Comparison of ENCODE assay signal across 9 cellular contexts in the genomic region with DNA sequence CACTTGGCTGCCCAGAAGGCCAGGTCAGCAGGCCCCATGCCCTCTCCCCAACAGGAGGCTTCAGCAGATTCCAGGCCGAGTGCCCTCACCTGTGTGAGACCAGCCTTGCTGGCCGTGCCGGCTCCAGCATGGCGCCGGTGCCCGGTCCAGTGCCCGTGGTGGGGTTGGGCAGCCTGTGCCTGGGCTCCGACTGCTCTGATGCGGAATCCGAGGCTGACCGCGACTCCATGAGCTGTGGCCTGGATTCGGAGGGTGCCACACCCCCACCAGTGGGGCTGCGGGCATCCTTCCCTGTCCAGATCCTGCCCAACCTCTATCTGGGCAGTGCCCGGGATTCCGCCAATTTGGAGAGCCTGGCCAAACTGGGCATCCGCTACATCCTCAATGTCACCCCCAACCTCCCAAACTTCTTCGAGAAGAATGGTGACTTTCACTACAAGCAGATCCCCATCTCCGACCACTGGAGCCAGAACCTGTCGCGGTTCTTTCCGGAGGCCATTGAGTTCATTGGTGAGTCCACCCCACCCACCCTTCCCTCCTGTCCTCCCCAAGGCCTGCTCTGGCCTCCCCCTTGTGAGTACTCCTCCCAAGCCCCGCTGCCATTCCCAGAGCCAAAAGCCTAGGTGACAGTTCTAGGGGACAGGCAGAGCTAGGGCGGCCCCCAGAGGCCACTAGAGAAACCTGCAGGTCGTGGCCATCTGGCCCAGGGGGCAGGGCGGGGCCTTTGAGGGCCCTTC. TPM values are rescaled to one million over a fixed set of nuclear protein-coding genes. Genes with fewer than 3 reads are reported as not detected.
DNase-seq lines count a peak whose midpoint lies in the region; ATAC-seq and TF ChIP-seq lines count a peak whose summit lies in the region.
"Had no signal": no experiment of that assay in that cellular context is flagged by ENCODE, and none has a peak within 500 bp of the region (broad histone marks: within the 10 kb centered on the region; RNA-seq: fewer than 3 reads in every experiment).

No MANE protein-coding gene starts in this region.

- no peak overlapping the region for H3K4me3 ChIP-seq in GM06990 (replicated peaks; ENCODE audit: low read depth, low read length)
- no peak overlapping the region for H3K4me3 ChIP-seq in ovary
- H3K4me3 ChIP-seq: SJSA1 had no signal

- H3K36me3 ChIP-seq in GM06990 (ENCODE audit: control insufficient read depth, insufficient read depth, low read length) = no peaks in the 10 kb centered on the region
- no peaks in the 10 kb centered on the region for H3K36me3 ChIP-seq in ovary
- H3K36me3 ChIP-seq: SJSA1 had no signal

- no peaks in the 10 kb centered on the region; the same call in 1 of the 2 replicates for H3K27me3 ChIP-seq in GM06990 (replicated peaks; ENCODE audit: control insufficient read depth, insufficient read depth, low read length)
- no peaks in the 10 kb centered on the region for H3K27me3 ChIP-seq in ovary

- H3K9me3 ChIP-seq in ovary = peaks cover 0 to 7% of the 10 kb centered on the region in 2 donors
- H3K9me3 ChIP-seq: SJSA1 had no signal

- no peaks in the 10 kb centered on the region for H3K4me1 ChIP-seq in ovary (ENCODE audit: insufficient read depth)
- H3K4me1 ChIP-seq: SJSA1 had no signal

- TF ChIP-seq CTCF in GM06990 (IDR thresholded peaks at IDR 0.05; ENCODE audit: insufficient read depth, low read length, poor library complexity, severe bottlenecking) (peak; percentile 69), ovary (IDR thresholded peaks at IDR 0.05) (no peak)

- no peak for TF ChIP-seq POLR2A in ovary (IDR thresholded peaks at IDR 0.05)

- no peak for DNase-seq in GM06990 (ENCODE audit: extremely low read depth, insufficient read length)
- peak; percentile 22 for DNase-seq in LHCN-M2 (ENCODE audit: low read depth)
- peak; percentile 8 for DNase-seq in SKM-1 (lab: John Stamatoyannopoulos, UW; ENCODE audit: unreplicated experiment)
- DNase-seq in ecto neural progenitor cell (ENCODE audit: low spot score) = peak; percentile 74
- peak; percentile 7 to 31 (median 11) for DNase-seq in ovary
- no peak for DNase-seq in substantia nigra (lab: John Stamatoyannopoulos, UW)

- intact Hi-C loops in ovary (cut with DNase I) = no loop called here

- ATAC-seq in HG02588 (IDR thresholded peaks at IDR 0.05; ENCODE audit: unreplicated experiment) = no peak
- no peak for ATAC-seq in HG02884 (IDR thresholded peaks at IDR 0.05; ENCODE audit: unreplicated experiment)

- no peak for TF ChIP-seq EP300 in ovary (IDR thresholded peaks at IDR 0.05)

- WGBS in ovary, 3 donors = 86 to 88% (median 86%) methylated on average over 25 to 26 of the region's 26 CpGs

- H3K27ac ChIP-seq in ovary (no peak overlapping the region), substantia nigra (ENCODE audit: low read depth, low read length, poor library complexity, severe bottlenecking) (no peak overlapping the region)
- H3K27ac ChIP-seq: SJSA1 had no signal

RNA-seq across cellular contexts. Expression of a gene that starts 2.3 kb away (rescaled TPM):
- not detected in 2 replicates for total RNA-seq in LHCN-M2 (2014; rRNA removed)
- 0.02 TPM for polyA plus RNA-seq in LHCN-M2 (2012)
- total RNA-seq in ovary = 1 to 10 TPM in 3 of 7 donors, under 1 TPM in 4; 0.12 to 3.7 (median 0.74) TPM
- under 1 TPM in 1 of 2 donors, not detected in 1; 0.28 TPM for polyA plus RNA-seq in ovary

RNA-seq across cellular contexts. Expression of a gene that starts 24.3 kb away (rescaled TPM):
- 0.19 TPM in 1 of 2 replicates, not detected in the other for total RNA-seq in LHCN-M2 (2014; rRNA removed)
- 0.16 TPM for polyA plus RNA-seq in LHCN-M2 (2012)
- 1 to 10 TPM in 4 of 7 donors, under 1 TPM in 2, not detected in 1; 0.51 to 5.9 (median 1.6) TPM for total RNA-seq in ovary
- polyA plus RNA-seq in ovary = 1 to 10 TPM in 1 of 2 donors, under 1 TPM in 1; 0.87 to 1.1 TPM
- total RNA-seq: SJSA1 had no signal

RNA-seq across cellular contexts. Expression of a gene that starts 38.4 kb away (rescaled TPM):
- 10.2 and 13.7 TPM in 2 replicates for total RNA-seq in LHCN-M2 (2014; rRNA removed)
- 15.2 TPM for polyA plus RNA-seq in LHCN-M2 (2012)
- total RNA-seq in ovary = 10 to 100 TPM in 5 of 7 donors, 1 to 10 TPM in 2; 6.3 to 23.5 (median 16.3) TPM
- 10 to 100 TPM in 1 of 2 donors, 1 to 10 TPM in 1; 7.5 to 10.0 TPM for polyA plus RNA-seq in ovary

RNA-seq across cellular contexts. Expression of a gene that starts 50.4 kb away (rescaled TPM):
- total RNA-seq in LHCN-M2 (2014; rRNA removed) (35.3 and 40.1 TPM in 2 replicates), ovary (10 to 100 TPM; 15.5 to 20.0 (median 19.3) TPM)
- 33.3 TPM for polyA plus RNA-seq in LHCN-M2 (2012)
- 10 to 100 TPM; 16.8 to 23.8 TPM for polyA plus RNA-seq in ovary

Comparison
In these comparisons a context has a peak if more than half of its experiments do, and no peak if none do; other contexts are left out.
1. DNase-seq: peak in LHCN-M2 (single experiment), SKM-1 (single experiment), ecto neural progenitor cell (single experiment) and ovary (5 of 5); none in GM06990 (single experiment) and substantia nigra (0 of 49).